Comparison of ENCODE assay signal across 16 cellular contexts in the genomic region with DNA sequence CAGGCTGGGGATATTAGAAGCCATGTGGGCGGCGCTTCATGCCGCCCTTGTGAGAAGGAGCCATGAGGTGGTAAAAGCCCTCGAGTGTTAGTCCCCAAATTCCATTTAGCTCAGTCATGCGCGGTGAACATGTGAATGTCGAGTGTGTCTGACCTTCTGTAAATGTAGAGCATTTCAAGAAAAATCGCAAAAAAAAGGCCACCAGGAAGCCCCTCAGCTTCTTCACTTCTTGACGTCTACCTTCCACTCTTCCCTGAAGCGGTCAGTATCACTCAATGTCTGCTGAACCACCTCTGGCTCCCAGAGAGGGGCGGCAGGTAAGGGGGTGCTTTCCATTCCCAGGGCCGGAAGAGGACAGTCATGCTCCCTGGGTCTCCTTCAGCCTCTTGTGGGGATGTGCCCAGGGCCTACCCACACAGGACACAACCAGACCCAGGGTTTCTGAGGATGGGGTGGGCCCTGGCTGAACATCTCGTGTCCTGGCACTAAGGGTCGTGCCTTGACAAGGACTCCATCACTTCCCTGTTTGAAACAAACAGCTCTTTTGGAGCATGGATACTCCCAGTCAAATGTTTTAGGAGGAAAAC.
DNase-seq lines count a peak whose midpoint lies in the region; ATAC-seq and TF ChIP-seq lines count a peak whose summit lies in the region.
"Had no signal": no experiment of that assay in that cellular context is flagged by ENCODE, and none has a peak within 500 bp of the region (broad histone marks: within the 10 kb centered on the region; RNA-seq: fewer than 3 reads in every experiment).

No MANE protein-coding gene starts in this region.

- H3K4me3 ChIP-seq in coronary artery, result no peak overlapping the region
- H3K4me3 ChIP-seq: A549, HAP-1 had no signal

- H3K27ac ChIP-seq in coronary artery, result no peak overlapping the region
- H3K27ac ChIP-seq: A549, C4-2B had no signal

- peak; percentile 43 for DNase-seq in coronary artery (ENCODE audit: low spot score)
- DNase-seq in kidney tubule cell (ENCODE audit: low spot score), result peak; percentile 7
- DNase-seq in renal cortical epithelial cell (ENCODE audit: low read depth), result peak; percentile 21
- peak; percentile 14 for DNase-seq in ureter (ENCODE audit: low spot score)
- DNase-seq in activated effector memory CD4-positive, alpha-beta T cell treated with anti-CD3 and anti-CD28 coated beads, Interleukin-2, amount 50 U/mL, for 16 hours, result no peak
- DNase-seq: BE2C; CD4-positive, alpha-beta memory T cell; COR-L47; DMS153; DMS79 treated with DMSO at 0.1 percent for 48 hours; EL had no signal

- ATAC-seq in HG03196 (IDR thresholded peaks at IDR 0.05; ENCODE audit: unreplicated experiment), result no peak
- ATAC-seq in GM21515 (IDR thresholded peaks at IDR 0.05; ENCODE audit: unreplicated experiment), result no peak
- ATAC-seq: A549 had no signal

- TF ChIP-seq CTCF in coronary artery (IDR thresholded peaks at IDR 0.05), result no peak
